Comparison of ENCODE assay signal across 1 cellular context in the genomic region with DNA sequence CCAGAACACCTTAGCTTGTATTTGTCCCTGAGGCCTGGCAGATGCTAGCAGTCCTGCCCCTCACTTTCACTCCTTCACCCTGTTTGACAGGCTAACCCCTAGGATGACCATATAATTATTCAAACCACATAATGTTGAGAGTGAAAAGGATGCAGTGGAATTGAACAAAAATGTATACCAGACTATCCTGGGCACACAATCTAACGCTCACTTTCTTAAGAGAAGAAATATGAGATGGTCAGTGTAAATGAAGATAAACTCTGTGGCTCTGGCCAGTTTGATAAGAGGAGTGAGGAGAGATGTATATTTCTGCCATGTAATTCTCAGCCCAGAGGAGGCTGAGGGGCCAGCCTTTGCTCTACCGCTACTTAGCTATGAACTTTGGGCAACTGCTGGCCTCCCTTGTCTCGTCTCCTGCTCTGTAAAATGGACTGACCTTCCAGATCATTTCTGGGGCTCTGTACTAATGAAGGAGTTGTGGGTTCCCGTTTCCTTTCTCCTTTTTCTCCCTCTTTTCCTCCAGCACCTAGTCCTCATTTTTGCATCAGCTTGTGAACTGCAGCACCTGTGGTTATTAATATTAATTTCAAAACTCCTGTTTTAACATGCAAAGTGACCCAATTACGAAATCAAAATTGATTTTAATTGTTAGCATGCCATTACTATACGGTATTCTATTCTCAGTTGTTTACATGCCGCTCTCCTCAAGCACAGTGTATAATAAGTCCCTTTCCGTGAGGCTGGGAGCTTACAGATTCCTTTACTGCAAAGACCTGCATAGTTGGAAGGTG.
TF ChIP-seq lines count a peak whose summit lies in the region.

No MANE protein-coding gene starts in this region.

TF ChIP-seq in K562, 482 proteins besides CTCF, POLR2A, EP300 and RAD21 (continued from another document and continues in another):
- TF ChIP-seq XRCC4 (IDR thresholded peaks at IDR 0.05; ENCODE audit: extremely low read depth, insufficient read depth, insufficient read length) (no peak), ZNF589 (CRISPR knock-in tag; IDR thresholded peaks at IDR 0.05; ENCODE audit: low read depth) (no peak; the same call in 1 of the 2 replicates), DLX4 (CRISPR knock-in tag; IDR thresholded peaks at IDR 0.05) (no peak), ATF4 (CRISPR knock-in tag; IDR thresholded peaks at IDR 0.05) (no peak), SNRNP70 (optimal IDR thresholded peaks at IDR 0.05; ENCODE audit: low read depth, low read length) (no peak), NFXL1 (CRISPR knock-in tag; IDR thresholded peaks at IDR 0.05) (no peak), SIRT6 (IDR thresholded peaks at IDR 0.05; ENCODE audit: low read depth, low read length) (no peak), NR2F6 (CRISPR knock-in tag; IDR thresholded peaks at IDR 0.05) (no peak), TAF7 (tag; IDR thresholded peaks at IDR 0.05) (no peak), ZNF77 (CRISPR knock-in tag; IDR thresholded peaks at IDR 0.05) (no peak), ZBED1 (IDR thresholded peaks at IDR 0.05) (no peak), NR4A1 (CRISPR knock-in tag; IDR thresholded peaks at IDR 0.05) (no peak), NR4A1 (tag; IDR thresholded peaks at IDR 0.05) (peak; percentile 80; the same call in 1 of the 2 replicates), MAFG (tag; conservative IDR thresholded peaks at IDR 0.05) (peak; percentile 40; the same call in 1 of the 2 replicates), ZNF175 (CRISPR knock-in tag; IDR thresholded peaks at IDR 0.05; ENCODE audit: low read depth) (no peak), ZNF696 (CRISPR knock-in tag; conservative IDR thresholded peaks at IDR 0.05) (no peak), DIDO1 (tag; IDR thresholded peaks at IDR 0.05; ENCODE audit: low read depth) (no peak), VEZF1 (CRISPR knock-in tag; IDR thresholded peaks at IDR 0.05) (peak; percentile 17; the same call in 1 of the 2 replicates), HNRNPUL1 (IDR thresholded peaks at IDR 0.05; ENCODE audit: low read length) (no peak), ETV6 (IDR thresholded peaks at IDR 0.05; ENCODE audit: borderline replicate concordance in 1 of 2, low read depth in 2 of 2, low read length in 1 of 2) (no peak), ETV6 (CRISPR knock-in tag; IDR thresholded peaks at IDR 0.05; ENCODE audit: borderline replicate concordance) (no peak), MCM5 (IDR thresholded peaks at IDR 0.05; ENCODE audit: low read depth) (no peak), BHLHE40 (IDR thresholded peaks at IDR 0.05; ENCODE audit: low read length) (0 out of 2 replicates have a peak, but pooled peaks have one; percentile 5), KDM5B (IDR thresholded peaks at IDR 0.05; ENCODE audit: insufficient replicate concordance, low read depth, low read length) (peak; percentile 16), ARID4B (CRISPR knock-in tag; IDR thresholded peaks at IDR 0.05) (no peak), ZNF668 (CRISPR knock-in tag; IDR thresholded peaks at IDR 0.05) (0 out of 2 replicates have a peak, but pooled peaks have one; percentile 3), HCFC1 (IDR thresholded peaks at IDR 0.05; ENCODE audit: low read depth, low read length) (0 out of 2 replicates have a peak, but pooled peaks have one; percentile 11), MBD1 (CRISPR knock-in tag; IDR thresholded peaks at IDR 0.05) (no peak; the same call in 1 of the 2 replicates), CBX2 (IDR thresholded peaks at IDR 0.05; ENCODE audit: insufficient read depth, low read length, poor library complexity, severe bottlenecking) (no peak), DDX20 (tag; IDR thresholded peaks at IDR 0.05; ENCODE audit: low read depth) (0 out of 2 replicates have a peak, but pooled peaks have one; percentile 42), ZNF140 (CRISPR knock-in tag; IDR thresholded peaks at IDR 0.05) (no peak), ZNF511 (CRISPR knock-in tag; IDR thresholded peaks at IDR 0.05) (no peak), TEAD4 (IDR thresholded peaks at IDR 0.05; ENCODE audit: low read length) (peak; percentile 90), TEAD4 (CRISPR knock-in tag; IDR thresholded peaks at IDR 0.05; ENCODE audit: borderline replicate concordance) (no peak), ZKSCAN8 (CRISPR knock-in tag; IDR thresholded peaks at IDR 0.05) (no peak; the same call in 1 of the 2 replicates), ZNF324 (CRISPR knock-in tag; IDR thresholded peaks at IDR 0.05) (no peak), TBP (optimal IDR thresholded peaks at IDR 0.05; ENCODE audit: low read depth, low read length) (no peak), MIER1 (IDR thresholded peaks at IDR 0.05; ENCODE audit: low read depth) (no peak), ARID3B (CRISPR knock-in tag; IDR thresholded peaks at IDR 0.05; ENCODE audit: borderline replicate concordance) (no peak)
- TF ChIP-seq, protein P1, sequence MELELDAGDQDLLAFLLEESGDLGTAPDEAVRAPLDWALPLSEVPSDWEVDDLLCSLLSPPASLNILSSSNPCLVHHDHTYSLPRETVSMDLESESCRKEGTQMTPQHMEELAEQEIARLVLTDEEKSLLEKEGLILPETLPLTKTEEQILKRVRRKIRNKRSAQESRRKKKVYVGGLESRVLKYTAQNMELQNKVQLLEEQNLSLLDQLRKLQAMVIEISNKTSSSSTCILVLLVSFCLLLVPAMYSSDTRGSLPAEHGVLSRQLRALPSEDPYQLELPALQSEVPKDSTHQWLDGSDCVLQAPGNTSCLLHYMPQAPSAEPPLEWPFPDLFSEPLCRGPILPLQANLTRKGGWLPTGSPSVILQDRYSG (tag; conservative IDR thresholded peaks at IDR 0.05; ENCODE audit: low read depth), result no peak; the same call in 1 of the 2 replicates
- TF ChIP-seq, protein P2, sequence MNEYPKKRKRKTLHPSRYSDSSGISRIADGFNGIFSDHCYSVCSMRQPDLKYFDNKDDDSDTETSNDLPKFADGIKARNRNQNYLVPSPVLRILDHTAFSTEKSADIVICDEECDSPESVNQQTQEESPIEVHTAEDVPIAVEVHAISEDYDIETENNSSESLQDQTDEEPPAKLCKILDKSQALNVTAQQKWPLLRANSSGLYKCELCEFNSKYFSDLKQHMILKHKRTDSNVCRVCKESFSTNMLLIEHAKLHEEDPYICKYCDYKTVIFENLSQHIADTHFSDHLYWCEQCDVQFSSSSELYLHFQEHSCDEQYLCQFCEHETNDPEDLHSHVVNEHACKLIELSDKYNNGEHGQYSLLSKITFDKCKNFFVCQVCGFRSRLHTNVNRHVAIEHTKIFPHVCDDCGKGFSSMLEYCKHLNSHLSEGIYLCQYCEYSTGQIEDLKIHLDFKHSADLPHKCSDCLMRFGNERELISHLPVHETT (CRISPR knock-in tag; conservative IDR thresholded peaks at IDR 0.05 in 1 of 2, IDR thresholded peaks at IDR 0.05 in 1 of 2), result no peak
- TF ChIP-seq, protein P3, sequence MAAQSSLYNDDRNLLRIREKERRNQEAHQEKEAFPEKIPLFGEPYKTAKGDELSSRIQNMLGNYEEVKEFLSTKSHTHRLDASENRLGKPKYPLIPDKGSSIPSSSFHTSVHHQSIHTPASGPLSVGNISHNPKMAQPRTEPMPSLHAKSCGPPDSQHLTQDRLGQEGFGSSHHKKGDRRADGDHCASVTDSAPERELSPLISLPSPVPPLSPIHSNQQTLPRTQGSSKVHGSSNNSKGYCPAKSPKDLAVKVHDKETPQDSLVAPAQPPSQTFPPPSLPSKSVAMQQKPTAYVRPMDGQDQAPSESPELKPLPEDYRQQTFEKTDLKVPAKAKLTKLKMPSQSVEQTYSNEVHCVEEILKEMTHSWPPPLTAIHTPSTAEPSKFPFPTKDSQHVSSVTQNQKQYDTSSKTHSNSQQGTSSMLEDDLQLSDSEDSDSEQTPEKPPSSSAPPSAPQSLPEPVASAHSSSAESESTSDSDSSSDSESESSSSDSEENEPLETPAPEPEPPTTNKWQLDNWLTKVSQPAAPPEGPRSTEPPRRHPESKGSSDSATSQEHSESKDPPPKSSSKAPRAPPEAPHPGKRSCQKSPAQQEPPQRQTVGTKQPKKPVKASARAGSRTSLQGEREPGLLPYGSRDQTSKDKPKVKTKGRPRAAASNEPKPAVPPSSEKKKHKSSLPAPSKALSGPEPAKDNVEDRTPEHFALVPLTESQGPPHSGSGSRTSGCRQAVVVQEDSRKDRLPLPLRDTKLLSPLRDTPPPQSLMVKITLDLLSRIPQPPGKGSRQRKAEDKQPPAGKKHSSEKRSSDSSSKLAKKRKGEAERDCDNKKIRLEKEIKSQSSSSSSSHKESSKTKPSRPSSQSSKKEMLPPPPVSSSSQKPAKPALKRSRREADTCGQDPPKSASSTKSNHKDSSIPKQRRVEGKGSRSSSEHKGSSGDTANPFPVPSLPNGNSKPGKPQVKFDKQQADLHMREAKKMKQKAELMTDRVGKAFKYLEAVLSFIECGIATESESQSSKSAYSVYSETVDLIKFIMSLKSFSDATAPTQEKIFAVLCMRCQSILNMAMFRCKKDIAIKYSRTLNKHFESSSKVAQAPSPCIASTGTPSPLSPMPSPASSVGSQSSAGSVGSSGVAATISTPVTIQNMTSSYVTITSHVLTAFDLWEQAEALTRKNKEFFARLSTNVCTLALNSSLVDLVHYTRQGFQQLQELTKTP (IDR thresholded peaks at IDR 0.05; ENCODE audit: low read depth in 1 of 2, partially characterized antibody in 2 of 2), result peak in 1 of 2 experiments; percentile 48
